Comparison of ENCODE assay signal across 8 cellular contexts in genomic region chr1:26697441-26697977, GRCh38. TPM values are rescaled to one million over a fixed set of nuclear protein-coding genes. Genes with fewer than 3 reads are reported as not detected.
DNase-seq lines count a peak whose midpoint lies in the region; TF ChIP-seq lines count a peak whose summit lies in the region.

No MANE protein-coding gene starts in this region.

- H3K27me3 ChIP-seq in DOHH2 (ENCODE audit: control insufficient read depth, low read length) (no peaks in the 10 kb centered on the region), osteoblast (ENCODE audit: insufficient read depth, low read length) (no peaks in the 10 kb centered on the region)

- H3K9me3 ChIP-seq in DOHH2 (ENCODE audit: control insufficient read depth, insufficient read depth, low read length) (no peaks in the 10 kb centered on the region), osteoblast (ENCODE audit: low read depth, low read length) (no peaks in the 10 kb centered on the region)

- intact Hi-C loops in activated T-helper 1 cell treated with anti-CD3 and anti-CD28 coated beads, Interleukin-12 subunit alpha, Interleukin-12 subunit beta, Interleukin-2, Interleukin-4 antibody, amounts not matched to agents 30 ng/mL and 10 ng/mL and 1 ng/mL, durations not matched to agents 14 hours and 24 hours and 36 hours (cut with micrococcal nuclease) = no loop called here

- DNase-seq in LNCaP clone FGC (ENCODE audit: low read depth) (no peak), osteoblast (ENCODE audit: insufficient read length, low spot score, missing footprints) (peak; percentile 50), islet precursor cell (no peak), dedifferentiated amniotic fluid mesenchymal stem cell (ENCODE audit: extremely low spot score) (no peak), NCI-H1694 treated with DMSO at 0.1 percent for 48 hours (lab: John Stamatoyannopoulos, UW) (no peak)
- peak; percentile 8 for DNase-seq in effector CD4-positive, alpha-beta T cell
- no peak for DNase-seq in activated T-helper 1 cell treated with anti-CD3 and anti-CD28 coated beads, Interleukin-12 subunit alpha, Interleukin-12 subunit beta, Interleukin-2, Interleukin-4 antibody, amounts not matched to agents 30 ng/mL and 10 ng/mL and 1 ng/mL, durations not matched to agents 14 hours and 24 hours and 36 hours (ENCODE audit: low spot score)

- H3K27me3 Mint-ChIP-seq in activated T-helper 1 cell treated with anti-CD3 and anti-CD28 coated beads, Interleukin-12 subunit alpha, Interleukin-12 subunit beta, Interleukin-2, Interleukin-4 antibody, amounts not matched to agents 30 ng/mL and 10 ng/mL and 1 ng/mL, durations not matched to agents 14 hours and 24 hours and 36 hours (ENCODE audit: insufficient read depth) = no peaks in the 10 kb centered on the region

- TF ChIP-seq CTCF in DOHH2 (IDR thresholded peaks at IDR 0.05; ENCODE audit: low read depth, low read length, poor library complexity, severe bottlenecking) (no peak), LNCaP clone FGC (IDR thresholded peaks at IDR 0.05; ENCODE audit: control insufficient read depth, extremely low read depth, insufficient read depth) (no peak), osteoblast (IDR thresholded peaks at IDR 0.05; ENCODE audit: extremely low read depth, low read depth, low read length) (no peak)

- H3K4me1 ChIP-seq in DOHH2 (ENCODE audit: control insufficient read depth, low read length) (peaks cover 70% of the 10 kb centered on the region), osteoblast (ENCODE audit: insufficient read depth, low read length) (peaks cover 63% of the 10 kb centered on the region)

- H3K36me3 ChIP-seq in DOHH2 (ENCODE audit: control insufficient read depth, low read length) (peaks cover 58% of the 10 kb centered on the region), osteoblast (ENCODE audit: insufficient read depth, low read length) (no peaks in the 10 kb centered on the region)

- no peak overlapping the region for H2AFZ ChIP-seq in osteoblast (ENCODE audit: low read length)

- H3K36me3 Mint-ChIP-seq in activated T-helper 1 cell treated with anti-CD3 and anti-CD28 coated beads, Interleukin-12 subunit alpha, Interleukin-12 subunit beta, Interleukin-2, Interleukin-4 antibody, amounts not matched to agents 30 ng/mL and 10 ng/mL and 1 ng/mL, durations not matched to agents 14 hours and 24 hours and 36 hours (ENCODE audit: low read depth) = peaks cover 7% of the 10 kb centered on the region

- H3K27ac ChIP-seq in DOHH2 (ENCODE audit: low read depth, low read length) (peak overlapping the region; percentile 63), osteoblast (ENCODE audit: low read depth, low read length) (peak overlapping the region; percentile 72)

- peaks cover 19% of the 10 kb centered on the region for H3F3A ChIP-seq in DOHH2 (ENCODE audit: control insufficient read depth, insufficient read depth)

- no peaks in the 10 kb centered on the region for H3K9me2 ChIP-seq in DOHH2 (replicated peaks; ENCODE audit: control insufficient read depth, low read length)

- H3K79me2 ChIP-seq in DOHH2 (ENCODE audit: control insufficient read depth, low read length) (peaks cover 84% of the 10 kb centered on the region), osteoblast (ENCODE audit: insufficient read depth, low read length) (peaks cover 62% of the 10 kb centered on the region)

- peak overlapping the region; percentile 92 for H3K4me3 ChIP-seq in DOHH2 (ENCODE audit: low read length)
- peak overlapping the region; percentile 67 for H3K4me3 ChIP-seq in LNCaP clone FGC (ENCODE audit: low read depth, low read length)
- peak overlapping the region; percentile 79 for H3K4me3 ChIP-seq in osteoblast (ENCODE audit: insufficient read depth, low read length)

- no peak overlapping the region for H3K4me3 Mint-ChIP-seq in activated T-helper 1 cell treated with anti-CD3 and anti-CD28 coated beads, Interleukin-12 subunit alpha, Interleukin-12 subunit beta, Interleukin-2, Interleukin-4 antibody, amounts not matched to agents 30 ng/mL and 10 ng/mL and 1 ng/mL, durations not matched to agents 14 hours and 24 hours and 36 hours

- H3K4me2 ChIP-seq in DOHH2 (ENCODE audit: low read length) = peak overlapping the region; percentile 87
- H3K4me2 ChIP-seq in osteoblast (ENCODE audit: insufficient read depth, low read length) = peak overlapping the region; percentile 98

- no peaks in the 10 kb centered on the region for H3K9me3 Mint-ChIP-seq in activated T-helper 1 cell treated with anti-CD3 and anti-CD28 coated beads, Interleukin-12 subunit alpha, Interleukin-12 subunit beta, Interleukin-2, Interleukin-4 antibody, amounts not matched to agents 30 ng/mL and 10 ng/mL and 1 ng/mL, durations not matched to agents 14 hours and 24 hours and 36 hours

- peaks cover 38% of the 10 kb centered on the region for H4K20me1 ChIP-seq in DOHH2 (ENCODE audit: control insufficient read depth, insufficient read depth, low read depth, low read length)
- peaks cover 48% of the 10 kb centered on the region for H4K20me1 ChIP-seq in osteoblast (ENCODE audit: insufficient read depth, low read length)

- no peak overlapping the region for H3K27ac Mint-ChIP-seq in activated T-helper 1 cell treated with anti-CD3 and anti-CD28 coated beads, Interleukin-12 subunit alpha, Interleukin-12 subunit beta, Interleukin-2, Interleukin-4 antibody, amounts not matched to agents 30 ng/mL and 10 ng/mL and 1 ng/mL, durations not matched to agents 14 hours and 24 hours and 36 hours

- peaks cover 26% of the 10 kb centered on the region for H3K4me1 Mint-ChIP-seq in activated T-helper 1 cell treated with anti-CD3 and anti-CD28 coated beads, Interleukin-12 subunit alpha, Interleukin-12 subunit beta, Interleukin-2, Interleukin-4 antibody, amounts not matched to agents 30 ng/mL and 10 ng/mL and 1 ng/mL, durations not matched to agents 14 hours and 24 hours and 36 hours (ENCODE audit: low read depth)

RNA-seq across cellular contexts. Expression of gene ARID1A, which starts 1.7 kb away (rescaled TPM):
- 22.8 and 23.6 TPM in 2 replicates for total RNA-seq in osteoblast
- 130 and 132 TPM in 2 replicates for total RNA-seq in activated T-helper 1 cell treated with anti-CD3 and anti-CD28 coated beads, Interleukin-12 subunit alpha, Interleukin-12 subunit beta, Interleukin-2, Interleukin-4 antibody, amounts not matched to agents 30 ng/mL and 10 ng/mL and 1 ng/mL, durations not matched to agents 14 hours and 24 hours and 36 hours

Comparison
In these comparisons a context has a peak if more than half of its experiments do, and no peak if none do; other contexts are left out.
1. DNase-seq: peak in effector CD4-positive, alpha-beta T cell (single experiment) and osteoblast (single experiment); none in LNCaP clone FGC (single experiment), islet precursor cell (single experiment), dedifferentiated amniotic fluid mesenchymal stem cell (single experiment), activated T-helper 1 cell treated with anti-CD3 and anti-CD28 coated beads, Interleukin-12 subunit alpha, Interleukin-12 subunit beta, Interleukin-2, Interleukin-4 antibody, amounts not matched to agents 30 ng/mL and 10 ng/mL and 1 ng/mL, durations not matched to agents 14 hours and 24 hours and 36 hours (single experiment) and NCI-H1694 treated with DMSO at 0.1 percent for 48 hours (single experiment).
2. Peak in every context shown above with its lines, with median percentiles within 50 percentile points of each other: H3K4me3 ChIP-seq.